In the genomic region with DNA sequence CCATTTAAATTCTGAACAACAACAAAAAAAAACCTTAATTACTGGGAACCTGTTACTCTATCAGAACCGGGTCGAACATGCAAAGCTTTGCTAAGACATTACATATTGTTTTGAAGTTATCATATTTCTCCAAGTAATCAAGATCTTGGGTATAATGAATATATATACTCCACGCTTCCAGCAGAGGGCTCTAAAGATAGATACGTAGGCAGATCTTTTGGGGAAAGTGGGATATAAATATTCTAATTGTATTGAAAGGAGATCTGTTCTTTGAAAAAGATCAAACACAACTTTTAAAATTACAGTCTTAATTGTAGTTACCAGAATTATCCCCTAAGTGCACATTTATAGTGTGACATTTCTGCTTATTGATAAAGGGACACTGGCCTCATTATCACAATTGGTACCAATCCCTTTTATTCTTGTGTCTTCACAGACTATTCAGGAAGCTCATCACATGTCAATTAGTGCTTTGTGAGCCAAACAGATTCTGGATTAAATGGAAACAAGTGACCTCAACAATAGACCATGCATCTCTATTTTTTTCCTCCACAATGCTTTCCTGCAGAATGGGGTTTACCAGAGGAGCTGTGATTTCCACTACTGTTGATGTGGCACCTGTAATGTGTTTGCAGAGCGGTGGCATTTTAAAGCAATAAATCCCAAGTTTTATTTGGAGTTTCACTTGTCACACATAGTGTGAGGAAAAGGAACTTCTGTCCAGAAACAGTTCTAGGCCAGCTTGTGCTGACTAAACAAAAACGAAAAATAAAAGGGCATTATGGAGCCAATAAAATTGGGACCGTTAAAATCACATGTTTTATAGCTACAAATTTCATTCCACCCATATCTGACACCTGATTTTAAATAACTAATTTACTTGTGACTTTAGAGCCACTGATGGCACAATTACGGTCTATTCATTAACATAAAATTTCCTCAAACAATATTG, we compare ENCODE assay signal across 8 cellular contexts.
DNase-seq lines count a peak whose midpoint lies in the region; ATAC-seq and TF ChIP-seq lines count a peak whose summit lies in the region.

No MANE protein-coding gene starts in this region.

- H3K4me3 ChIP-seq in LNCaP clone FGC (ENCODE audit: low read depth, low read length): no peak overlapping the region
- no peak overlapping the region for H3K4me3 ChIP-seq in adipocyte (ENCODE audit: low read length)
- H3K4me3 ChIP-seq in H7 (ENCODE audit: insufficient read depth, low read depth, low read length): no peak overlapping the region

- H3K36me3 ChIP-seq in adipocyte (ENCODE audit: control insufficient read depth, insufficient read depth, low read length, severe bottlenecking) (no peaks in the 10 kb centered on the region), H7 (replicated peaks; ENCODE audit: control insufficient read depth, insufficient read depth, low read length) (peaks cover 1% of the 10 kb centered on the region; the same call in 1 of the 2 replicates)

- ATAC-seq in HG02588 (IDR thresholded peaks at IDR 0.05; ENCODE audit: unreplicated experiment): no peak

- H3K4me1 ChIP-seq in adipocyte (ENCODE audit: control insufficient read depth, insufficient read depth, low read length): no peaks in the 10 kb centered on the region

- no peaks in the 10 kb centered on the region for H3K9me3 ChIP-seq in adipocyte (ENCODE audit: control insufficient read depth, low read length)

- H3K27me3 ChIP-seq in adipocyte (replicated peaks; ENCODE audit: control insufficient read depth, insufficient read depth, low read length): no peaks in the 10 kb centered on the region
- H3K27me3 ChIP-seq in H7 (ENCODE audit: control insufficient read depth, insufficient read depth, low read length): no peaks in the 10 kb centered on the region

- DNase-seq in EL (peak; percentile 5), LNCaP clone FGC (ENCODE audit: low read depth) (no peak), adipocyte (ENCODE audit: low read depth) (peak; percentile 73), kidney glomerular epithelial cell (lab: John Stamatoyannopoulos, UW) (peak; percentile 18), H7 (no peak), posterior vena cava (ENCODE audit: low spot score) (no peak)
- DNase-seq in stimulated activated CD4-positive, alpha-beta T cell treated with anti-CD3 and anti-CD28 coated beads, Interleukin-2, amount 100 ng/mL, for 48 hours: no peak

- H3K9ac ChIP-seq in adipocyte (ENCODE audit: low read length): no peak overlapping the region

- peak; percentile 46 for TF ChIP-seq CTCF in LNCaP clone FGC (IDR thresholded peaks at IDR 0.05; ENCODE audit: control insufficient read depth, extremely low read depth, insufficient read depth)

- intact Hi-C loops in posterior vena cava (cut with DNase I): loop anchor here in 1 of 2 donors (10.0 kb wide), 1 partner anchor 124 kb away; a partner anchor contains a TSS

Comparison
In these comparisons a context has a peak if more than half of its experiments do, and no peak if none do; other contexts are left out.
1. DNase-seq: peak in EL (single experiment), adipocyte (single experiment) and kidney glomerular epithelial cell (single experiment); none in LNCaP clone FGC (single experiment), H7 (single experiment), stimulated activated CD4-positive, alpha-beta T cell treated with anti-CD3 and anti-CD28 coated beads, Interleukin-2, amount 100 ng/mL, for 48 hours (0 of 2) and posterior vena cava (single experiment).